8 cellular contexts compared by ENCODE assay signal in genomic region chr1:225923692-225924555, GRCh38. TPM values are rescaled to one million over a fixed set of nuclear protein-coding genes. Genes with fewer than 3 reads are reported as not detected.
DNase-seq lines count a peak whose midpoint lies in the region; ATAC-seq and TF ChIP-seq lines count a peak whose summit lies in the region.

TSS of gene PYCR2 (minus strand) at chr1:225924250. CDS start at chr1:225924110, 140 bp downstream.

- H4K20me1 ChIP-seq in SK-N-SH (ENCODE audit: insufficient read depth) (no peaks in the 10 kb centered on the region; the same call in 1 of the 2 replicates), osteoblast (ENCODE audit: insufficient read depth, low read length) (peaks cover 12% of the 10 kb centered on the region)

- CTCF ChIA-PET in SK-N-SH (lab: Yijun Ruan, JAX) = interaction anchor here (0.6 to 2.1 kb wide), 11 partner anchors 11 to 449 kb away, joined by 3 to 8 read pairs (median 3); partner anchors contain the start of genes SRP9 and TMEM63A

- no peak for TF ChIP-seq CTCF in SK-N-SH (IDR thresholded peaks at IDR 0.05)
- TF ChIP-seq CTCF in osteoblast (IDR thresholded peaks at IDR 0.05; ENCODE audit: extremely low read depth, low read depth, low read length) = no peak
- no peak for TF ChIP-seq CTCF in thoracic aorta (IDR thresholded peaks at IDR 0.05)

- H3K4me2 ChIP-seq in SK-N-SH (peak within 1 kb of the TSS; percentile 97), osteoblast (ENCODE audit: insufficient read depth, low read length) (peak within 1 kb of the TSS; percentile 96)

- peaks cover 28 to 47% of the 10 kb centered on the region in 2 experiments for H3K4me1 ChIP-seq in SK-N-SH (ENCODE audit: control insufficient read depth in 1 of 2, insufficient read depth in 2 of 2, low read depth in 1 of 2, low read length in 1 of 2)
- H3K4me1 ChIP-seq in osteoblast (ENCODE audit: insufficient read depth, low read length) = peaks cover 17% of the 10 kb centered on the region
- peaks cover 6 to 35% of the 10 kb centered on the region in 2 donors for H3K4me1 ChIP-seq in thoracic aorta (ENCODE audit: control insufficient read depth in 1 of 2, low read depth in 2 of 2)

- TF ChIP-seq RAD21 in SK-N-SH (IDR thresholded peaks at IDR 0.05; ENCODE audit: low read length) = 0 out of 2 replicates have a peak, but pooled peaks have one; percentile 13

- POLR2A ChIA-PET in SK-N-SH (lab: Yijun Ruan, JAX) = interaction anchor here (1.1 to 2.0 kb wide), 3 partner anchors 9 to 147 kb away, joined by 4 to 12 read pairs (median 10); partner anchors contain the start of gene SRP9

- peak; percentile 94 for DNase-seq in GM04504 (ENCODE audit: low read depth)
- DNase-seq in NCI-H1048 (lab: John Stamatoyannopoulos, UW) = peak; percentile 96
- DNase-seq in SK-N-SH = peak; percentile 99
- peak; percentile 95 for DNase-seq in activated naive CD4-positive, alpha-beta T cell treated with anti-CD3 and anti-CD28 coated beads, Interleukin-2, amount 50 U/mL, for 16 hours
- peak; percentile 58 for DNase-seq in glomerular endothelial cell (ENCODE audit: extremely low read depth, low read depth, low spot score)
- peak; percentile 100 for DNase-seq in osteoblast (ENCODE audit: insufficient read length, low spot score, missing footprints)
- peak; percentile 78 for DNase-seq in thoracic aorta (ENCODE audit: low spot score)

- H3K27me3 ChIP-seq in SK-N-SH (ENCODE audit: insufficient read depth) (no peaks in the 10 kb centered on the region), osteoblast (ENCODE audit: insufficient read depth, low read length) (no peaks in the 10 kb centered on the region), thoracic aorta (replicated peaks; ENCODE audit: insufficient read depth) (no peaks in the 10 kb centered on the region)

- H3F3A ChIP-seq in SK-N-SH (replicated peaks; ENCODE audit: insufficient read depth) = peaks cover 5% of the 10 kb centered on the region

- ATAC-seq in HG02571 (IDR thresholded peaks at IDR 0.05; ENCODE audit: unreplicated experiment) (peak; percentile 95), thoracic aorta (ENCODE audit: insufficient number of reproducible peaks, low FRiP score, low read depth) (peak; percentile 90)

- H3K4me3 ChIP-seq in SK-N-SH (ENCODE audit: low read depth in 2 of 2, low read length in 1 of 2) (peak within 1 kb of the TSS; percentile 92 to 98), osteoblast (ENCODE audit: insufficient read depth, low read length) (peak within 1 kb of the TSS; percentile 99), thoracic aorta (peak within 1 kb of the TSS; percentile 100)

- H2AFZ ChIP-seq in SK-N-SH (ENCODE audit: low read depth) = peak within 1 kb of the TSS; percentile 78; the same call in 1 of the 2 replicates
- H2AFZ ChIP-seq in osteoblast (ENCODE audit: low read length) = peak within 1 kb of the TSS; percentile 91

- no peaks in the 10 kb centered on the region for H3K9me2 ChIP-seq in SK-N-SH

- H3K27ac ChIP-seq in SK-N-SH (ENCODE audit: low read depth in 2 of 2, low read length in 1 of 2) = peak within 1 kb of the TSS; percentile 93 to 95
- peak within 1 kb of the TSS; percentile 86 for H3K27ac ChIP-seq in osteoblast (ENCODE audit: low read depth, low read length)
- H3K27ac ChIP-seq in thoracic aorta = peak within 1 kb of the TSS; percentile 89 to 96

- H3K9ac ChIP-seq in SK-N-SH = peak within 1 kb of the TSS; percentile 98

- H3K9me3 ChIP-seq in SK-N-SH = no peaks in the 10 kb centered on the region
- no peaks in the 10 kb centered on the region for H3K9me3 ChIP-seq in osteoblast (ENCODE audit: low read depth, low read length)
- H3K9me3 ChIP-seq in thoracic aorta = no peaks in the 10 kb centered on the region

- peaks cover 0 to 23% of the 10 kb centered on the region in 2 experiments for H3K36me3 ChIP-seq in SK-N-SH (replicated peaks in 1 of 2; ENCODE audit: control insufficient read depth in 1 of 2, insufficient read depth in 2 of 2, low read length in 1 of 2)
- peaks cover 12% of the 10 kb centered on the region for H3K36me3 ChIP-seq in osteoblast (ENCODE audit: insufficient read depth, low read length)
- no peaks in the 10 kb centered on the region for H3K36me3 ChIP-seq in thoracic aorta

- WGBS in SK-N-SH (ENCODE audit: low lambda C conversion rate) = under 1% methylated on average over 21 of the region's 80 CpGs

- no peak for TF ChIP-seq EP300 in SK-N-SH (IDR thresholded peaks at IDR 0.05; ENCODE audit: borderline replicate concordance in 1 of 2, low read depth in 1 of 2, low read length in 1 of 2)

- peaks cover 20% of the 10 kb centered on the region for H3K79me2 ChIP-seq in SK-N-SH (ENCODE audit: insufficient read depth)
- peaks cover 29% of the 10 kb centered on the region for H3K79me2 ChIP-seq in osteoblast (ENCODE audit: insufficient read depth, low read length)

TF ChIP-seq in SK-N-SH, 30 proteins besides CTCF, POLR2A, EP300 and RAD21 (continues in another document):
- TF ChIP-seq RCOR1 (IDR thresholded peaks at IDR 0.05; ENCODE audit: low read length) (no peak; the same call in 1 of the 2 replicates), JUND (IDR thresholded peaks at IDR 0.05) (no peak), YY1 (IDR thresholded peaks at IDR 0.05; ENCODE audit: low read depth) (peak; percentile 71; the same call in 1 of the 2 replicates), MXI1 (IDR thresholded peaks at IDR 0.05; ENCODE audit: low read depth, low read length) (peak; percentile 86), SIN3A (IDR thresholded peaks at IDR 0.05; ENCODE audit: borderline replicate concordance, low read depth, low read length) (no peak), NRF1 (IDR thresholded peaks at IDR 0.05; ENCODE audit: low read depth, low read length) (no peak), MEF2A (IDR thresholded peaks at IDR 0.05; ENCODE audit: borderline replicate concordance, low read depth) (no peak), EZH2phosphoT487 (IDR thresholded peaks at IDR 0.05; ENCODE audit: borderline replicate concordance, low read depth) (no peak), MAX (IDR thresholded peaks at IDR 0.05; ENCODE audit: low read depth) (peak; percentile 90), RXRA (IDR thresholded peaks at IDR 0.05; ENCODE audit: borderline replicate concordance, low read depth) (no peak), REST (IDR thresholded peaks at IDR 0.05; ENCODE audit: low read depth, low read length) (peak; percentile 50; the same call in 1 of the 2 replicates), TEAD4 (IDR thresholded peaks at IDR 0.05; ENCODE audit: borderline replicate concordance, insufficient read depth) (no peak), POLR2AphosphoS5 (IDR thresholded peaks at IDR 0.05; ENCODE audit: low read depth, low read length) (peak; percentile 88), SMC3 (IDR thresholded peaks at IDR 0.05; ENCODE audit: low read depth, low read length) (no peak), TAF1 (IDR thresholded peaks at IDR 0.05; ENCODE audit: borderline replicate concordance, low read depth, low read length) (peak; percentile 80), ZBTB33 (IDR thresholded peaks at IDR 0.05; ENCODE audit: borderline replicate concordance, low read depth) (no peak), CHD2 (IDR thresholded peaks at IDR 0.05; ENCODE audit: low read length, partially characterized antibody) (peak; percentile 40), FOSL2 (IDR thresholded peaks at IDR 0.05; ENCODE audit: borderline replicate concordance, low read depth) (no peak)

RNA-seq across cellular contexts. Expression of gene PYCR2, which starts in this region (rescaled TPM):
- polyA plus RNA-seq in SK-N-SH (2012; rRNA removed) = 95.3 and 124 TPM in 2 replicates
- polyA plus RNA-seq in SK-N-SH (2012; cell fraction: cytosol; rRNA removed) = 49.6 and 70.6 TPM in 2 replicates
- polyA plus RNA-seq in SK-N-SH (2012; cell fraction: nucleus; rRNA removed) = 175 and 177 TPM in 2 replicates
- total RNA-seq in glomerular endothelial cell (35.5 and 40.5 TPM in 2 replicates), osteoblast (25.9 and 29.0 TPM in 2 replicates), thoracic aorta (10 to 100 TPM; 46.6 to 50.2 TPM)

Comparison
In these comparisons a context has a peak if more than half of its experiments do, and no peak if none do; other contexts are left out.
1. Peak in every context shown above with its lines: DNase-seq, ATAC-seq, H3K4me3 ChIP-seq and H3K27ac ChIP-seq.